ENCODE assay signal across 8 cellular contexts in the genomic region with DNA sequence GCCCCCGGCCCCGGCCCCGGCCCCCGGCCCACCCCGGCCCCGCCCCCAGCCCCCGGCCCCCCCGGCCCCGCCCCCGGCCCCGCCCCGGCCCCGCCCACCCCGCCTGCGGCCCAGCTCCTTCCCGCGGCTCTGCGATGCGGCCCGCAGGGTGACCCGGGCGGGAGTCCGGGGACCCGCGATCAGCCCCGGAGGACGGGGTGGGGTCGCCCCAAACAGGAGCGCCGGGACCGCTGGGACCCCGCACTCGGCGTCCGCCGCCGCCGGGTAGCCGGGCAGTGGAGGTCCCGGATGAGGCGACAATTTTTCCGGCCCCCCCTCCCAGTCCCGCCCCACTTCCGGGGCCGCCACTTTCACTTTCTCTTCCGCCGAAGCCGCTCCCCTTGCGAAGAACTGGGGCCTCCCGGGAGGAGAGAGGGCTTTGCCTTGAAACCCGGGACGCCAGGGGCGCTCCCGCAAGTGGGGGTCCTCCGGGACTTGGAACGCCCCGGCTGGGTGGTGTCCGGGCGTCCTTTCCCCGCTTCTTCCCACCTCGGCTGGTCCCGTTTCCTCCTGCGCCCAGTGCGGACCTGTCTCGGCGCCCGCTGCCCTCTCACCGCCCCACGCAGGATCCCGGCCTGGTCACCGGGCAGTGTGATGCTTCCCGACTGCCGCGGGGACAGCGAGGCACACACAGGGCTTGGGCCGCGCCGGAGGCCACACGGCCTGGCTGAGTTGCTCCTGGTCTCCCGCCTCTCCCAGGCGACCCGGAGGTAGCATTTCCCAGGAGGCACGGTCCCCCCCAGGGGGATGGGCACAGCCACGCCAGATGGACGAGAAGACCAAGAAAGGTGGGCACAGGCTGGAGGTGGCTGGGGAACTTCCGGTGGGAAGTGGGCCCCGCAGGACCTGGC. TPM values are rescaled to one million over a fixed set of nuclear protein-coding genes. Genes with fewer than 3 reads are reported as not detected.
DNase-seq lines count a peak whose midpoint lies in the region; ATAC-seq and TF ChIP-seq lines count a peak whose summit lies in the region.

TSS of gene RBCK1 (plus strand) at position 347 of the 890 bp plus-strand sequence. CDS start at position 806, 459 bp downstream.

- H3K9me3 ChIP-seq in T-helper 17 cell (ENCODE audit: control insufficient read depth, low read length, poor library complexity, severe bottlenecking) = no peaks in the 10 kb centered on the region

- H3K36me3 Mint-ChIP-seq in T-helper 17 cell (ENCODE audit: low read depth) = no peaks in the 10 kb centered on the region

- no peaks in the 10 kb centered on the region for H3K4me1 ChIP-seq in urinary bladder (ENCODE audit: insufficient read depth)

- DNase-seq in GM13976 (ENCODE audit: low spot score) = peak; percentile 99
- DNase-seq in NCI-H1417 (lab: John Stamatoyannopoulos, UW) = peak; percentile 80 to 90 (median 88)
- peak; percentile 76 to 85 (median 81) for DNase-seq in T-helper 17 cell
- DNase-seq in amniotic stem cell (lab: John Stamatoyannopoulos, UW) = peak; percentile 55
- peak; percentile 90 for DNase-seq in left ventricle myocardium superior
- DNase-seq in pulmonary artery endothelial cell (ENCODE audit: low read depth, low spot score) = no peak

- TF ChIP-seq CTCF in GM13976 (IDR thresholded peaks at IDR 0.05; ENCODE audit: borderline replicate concordance, control extremely low read depth, extremely low read depth, insufficient read depth, missing control alignments) = no peak

- intact Hi-C loops in left ventricle myocardium superior (cut with micrococcal nuclease) = no loop called here

- H3K27me3 Mint-ChIP-seq in T-helper 17 cell = no peaks in the 10 kb centered on the region

- WGBS in urinary bladder = under 1% methylated on average over 78 of the region's 87 CpGs

- peak within 1 kb of the TSS; percentile 98 for H3K4me3 Mint-ChIP-seq in T-helper 17 cell

- peak; percentile 62 for ATAC-seq in HG02763 (IDR thresholded peaks at IDR 0.05; ENCODE audit: unreplicated experiment)
- ATAC-seq in T-helper 17 cell = peak; percentile 81
- peak; percentile 91 for ATAC-seq in left ventricle myocardium superior

- peak within 1 kb of the TSS; percentile 94 for H3K27ac Mint-ChIP-seq in T-helper 17 cell

- in situ Hi-C loops in GM13976 (cut with MboI; ENCODE audit: low sequenced_read_pairs, unreplicated experiment) = no loop called here

- peaks cover 2% of the 10 kb centered on the region for H3K36me3 ChIP-seq in urinary bladder (ENCODE audit: insufficient read depth)

- H3K4me1 Mint-ChIP-seq in T-helper 17 cell = peaks cover 38% of the 10 kb centered on the region

- peak within 1 kb of the TSS; percentile 89 for H3K4me3 ChIP-seq in urinary bladder (ENCODE audit: low read depth, low read length)

- peak within 1 kb of the TSS; percentile 98 for H3K27ac ChIP-seq in urinary bladder (ENCODE audit: low read depth)

RNA-seq across cellular contexts. Expression of gene RBCK1, which starts in this region (rescaled TPM):
- total RNA-seq in T-helper 17 cell (10 to 100 TPM; 62.1 to 72.7 TPM), left ventricle myocardium superior (44.8 TPM), pulmonary artery endothelial cell (74.0 and 74.6 TPM in 2 replicates), urinary bladder (42.1 TPM)
- 94.3 TPM for polyA plus RNA-seq in urinary bladder
